In genomic region chr13:33445476-33445875, GRCh38 we compare ENCODE assay signal across 18 cellular contexts.
"Had no signal": no experiment of that assay in that cellular context is flagged by ENCODE, and none has a peak within 500 bp of the region (broad histone marks: within the 10 kb centered on the region; RNA-seq: fewer than 3 reads in every experiment).

No MANE protein-coding gene starts in this region.

- H3K4me1 ChIP-seq: heart right ventricle, lower lobe of right lung had no signal

- H3K4me3 ChIP-seq: cardiac muscle cell, esophagus muscularis mucosa, heart right ventricle, lower lobe of right lung, pancreas, transverse colon, vagina had no signal

- DNase-seq: activated CD4-positive, alpha-beta T cell treated with anti-CD3 and anti-CD28 coated beads for 36 hours; activated CD4-positive, alpha-beta T cell treated with anti-CD3 and anti-CD28 coated beads, Interleukin-2, amount 50 U/mL, for 48 hours; activated naive CD4-positive, alpha-beta T cell; activated naive CD8-positive, alpha-beta T cell treated with anti-CD3 and anti-CD28 coated beads for 36 hours; amygdala; effector CD8-positive, alpha-beta T cell; heart right ventricle; left cardiac atrium; lower lobe of right lung; pancreas; stimulated activated CD4-positive, alpha-beta T cell treated with anti-CD3 and anti-CD28 coated beads, Interleukin-12 subunit alpha, Interleukin-12 subunit beta, amount 100 ng/mL, for 4 hours; stimulated activated CD4-positive, alpha-beta T cell treated with anti-CD3 and anti-CD28 coated beads, Interleukin-1b, Interleukin-23, amount 100 ng/mL, for 48 hours; stimulated activated naive CD4-positive, alpha-beta T cell treated with Interleukin-2 at 50 U/mL for 16 hours; transverse colon had no signal

- H3K9me3 ChIP-seq: esophagus muscularis mucosa, lower lobe of right lung, neutrophil, pancreas, transverse colon, vagina had no signal

- H3K27me3 ChIP-seq: cardiac muscle cell, esophagus muscularis mucosa, heart right ventricle, neutrophil, pancreas, transverse colon, vagina had no signal

- H3K27ac ChIP-seq: cardiac muscle cell, esophagus muscularis mucosa, heart right ventricle, lower lobe of right lung, neutrophil, vagina had no signal

- H3K36me3 ChIP-seq: cardiac muscle cell, esophagus muscularis mucosa, heart right ventricle, lower lobe of right lung, neutrophil, pancreas, transverse colon, vagina had no signal
